In genomic region chr19:56080669-56081401, GRCh38 we compare ENCODE assay signal across 1 cellular context.
TF ChIP-seq lines count a peak whose summit lies in the region.

No MANE protein-coding gene starts in this region.

TF ChIP-seq in HEK293, 187 proteins besides CTCF, POLR2A, EP300 and RAD21 (continued from another document):
- peak; percentile 54; the same call in 1 of the 2 replicates for TF ChIP-seq HIC1 (tag by site-specific recombination; IDR thresholded peaks at IDR 0.05)
- TF ChIP-seq ZNF747 (tag by site-specific recombination; IDR thresholded peaks at IDR 0.05), result no peak
- TF ChIP-seq ZNF138 (tag by site-specific recombination; IDR thresholded peaks at IDR 0.05; ENCODE audit: borderline replicate concordance), result no peak
- 0 out of 2 replicates have a peak, but pooled peaks have one; percentile 39 for TF ChIP-seq ZNF777 (tag by site-specific recombination; IDR thresholded peaks at IDR 0.05; ENCODE audit: borderline replicate concordance)
- TF ChIP-seq ZNF654 (tag by site-specific recombination; IDR thresholded peaks at IDR 0.05; ENCODE audit: low read depth), result peak; percentile 54
- TF ChIP-seq ZNF416 (tag by site-specific recombination; IDR thresholded peaks at IDR 0.05), result no peak
- TF ChIP-seq ZNF10 (tag by site-specific recombination; IDR thresholded peaks at IDR 0.05), result 0 out of 2 replicates have a peak, but pooled peaks have one; percentile 20
- TF ChIP-seq, protein P1, sequence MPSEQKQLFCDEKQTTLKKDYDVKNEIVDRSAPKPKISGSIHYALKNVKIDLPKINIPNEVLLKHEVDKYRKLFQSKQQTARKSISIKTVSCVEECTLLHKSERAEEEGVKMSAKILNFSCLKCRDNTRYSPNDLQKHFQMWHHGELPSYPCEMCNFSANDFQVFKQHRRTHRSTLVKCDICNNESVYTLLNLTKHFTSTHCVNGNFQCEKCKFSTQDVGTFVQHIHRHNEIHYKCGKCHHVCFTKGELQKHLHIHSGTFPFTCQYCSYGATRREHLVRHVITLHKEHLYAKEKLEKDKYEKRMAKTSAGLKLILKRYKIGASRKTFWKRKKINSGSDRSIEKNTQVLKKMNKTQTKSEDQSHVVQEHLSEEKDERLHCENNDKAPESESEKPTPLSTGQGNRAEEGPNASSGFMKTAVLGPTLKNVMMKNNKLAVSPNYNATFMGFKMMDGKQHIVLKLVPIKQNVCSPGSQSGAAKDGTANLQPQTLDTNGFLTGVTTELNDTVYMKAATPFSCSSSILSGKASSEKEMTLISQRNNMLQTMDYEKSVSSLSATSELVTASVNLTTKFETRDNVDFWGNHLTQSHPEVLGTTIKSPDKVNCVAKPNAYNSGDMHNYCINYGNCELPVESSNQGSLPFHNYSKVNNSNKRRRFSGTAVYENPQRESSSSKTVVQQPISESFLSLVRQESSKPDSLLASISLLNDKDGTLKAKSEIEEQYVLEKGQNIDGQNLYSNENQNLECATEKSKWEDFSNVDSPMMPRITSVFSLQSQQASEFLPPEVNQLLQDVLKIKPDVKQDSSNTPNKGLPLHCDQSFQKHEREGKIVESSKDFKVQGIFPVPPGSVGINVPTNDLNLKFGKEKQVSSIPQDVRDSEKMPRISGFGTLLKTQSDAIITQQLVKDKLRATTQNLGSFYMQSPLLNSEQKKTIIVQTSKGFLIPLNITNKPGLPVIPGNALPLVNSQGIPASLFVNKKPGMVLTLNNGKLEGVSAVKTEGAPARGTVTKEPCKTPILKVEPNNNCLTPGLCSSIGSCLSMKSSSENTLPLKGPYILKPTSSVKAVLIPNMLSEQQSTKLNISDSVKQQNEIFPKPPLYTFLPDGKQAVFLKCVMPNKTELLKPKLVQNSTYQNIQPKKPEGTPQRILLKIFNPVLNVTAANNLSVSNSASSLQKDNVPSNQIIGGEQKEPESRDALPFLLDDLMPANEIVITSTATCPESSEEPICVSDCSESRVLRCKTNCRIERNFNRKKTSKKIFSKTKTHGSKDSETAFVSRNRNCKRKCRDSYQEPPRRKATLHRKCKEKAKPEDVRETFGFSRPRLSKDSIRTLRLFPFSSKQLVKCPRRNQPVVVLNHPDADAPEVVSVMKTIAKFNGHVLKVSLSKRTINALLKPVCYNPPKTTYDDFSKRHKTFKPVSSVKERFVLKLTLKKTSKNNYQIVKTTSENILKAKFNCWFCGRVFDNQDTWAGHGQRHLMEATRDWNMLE (tag by site-specific recombination; conservative IDR thresholded peaks at IDR 0.05; ENCODE audit: low read depth), result no peak
- peak; percentile 43 for TF ChIP-seq ZNF660 (tag by site-specific recombination; IDR thresholded peaks at IDR 0.05)
- TF ChIP-seq ZNF473 (tag by site-specific recombination; IDR thresholded peaks at IDR 0.05), result no peak
- TF ChIP-seq ZNF530 (tag by site-specific recombination; IDR thresholded peaks at IDR 0.05; ENCODE audit: low read depth), result no peak
- TF ChIP-seq ZNF248 (tag by site-specific recombination; IDR thresholded peaks at IDR 0.05), result no peak
- TF ChIP-seq ZNF335 (tag by site-specific recombination; conservative IDR thresholded peaks at IDR 0.05), result peak; percentile 67
- 0 out of 2 replicates have a peak, but pooled peaks have one; percentile 13 for TF ChIP-seq ZNF785 (tag by site-specific recombination; IDR thresholded peaks at IDR 0.05)
- peak; percentile 85 for TF ChIP-seq PRDM1 (tag by site-specific recombination; IDR thresholded peaks at IDR 0.05)
- TF ChIP-seq ZNF202 (tag by site-specific recombination; IDR thresholded peaks at IDR 0.05; ENCODE audit: borderline replicate concordance), result no peak
- TF ChIP-seq ZNF621 (tag by site-specific recombination; IDR thresholded peaks at IDR 0.05), result no peak
- peak; percentile 96 for TF ChIP-seq GLIS1 (tag by site-specific recombination; IDR thresholded peaks at IDR 0.05)
- TF ChIP-seq ZNF426 (tag by site-specific recombination; IDR thresholded peaks at IDR 0.05), result no peak
- TF ChIP-seq, protein P2, sequence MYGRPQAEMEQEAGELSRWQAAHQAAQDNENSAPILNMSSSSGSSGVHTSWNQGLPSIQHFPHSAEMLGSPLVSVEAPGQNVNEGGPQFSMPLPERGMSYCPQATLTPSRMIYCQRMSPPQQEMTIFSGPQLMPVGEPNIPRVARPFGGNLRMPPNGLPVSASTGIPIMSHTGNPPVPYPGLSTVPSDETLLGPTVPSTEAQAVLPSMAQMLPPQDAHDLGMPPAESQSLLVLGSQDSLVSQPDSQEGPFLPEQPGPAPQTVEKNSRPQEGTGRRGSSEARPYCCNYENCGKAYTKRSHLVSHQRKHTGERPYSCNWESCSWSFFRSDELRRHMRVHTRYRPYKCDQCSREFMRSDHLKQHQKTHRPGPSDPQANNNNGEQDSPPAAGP (tag by site-specific recombination; IDR thresholded peaks at IDR 0.05), result 0 out of 2 replicates have a peak, but pooled peaks have one; percentile 17
- peak; percentile 36; the same call in 1 of the 2 replicates for TF ChIP-seq KLF8 (tag by site-specific recombination; IDR thresholded peaks at IDR 0.05)
- TF ChIP-seq YY1 (tag by site-specific recombination; IDR thresholded peaks at IDR 0.05), result no peak
- TF ChIP-seq, protein P3, sequence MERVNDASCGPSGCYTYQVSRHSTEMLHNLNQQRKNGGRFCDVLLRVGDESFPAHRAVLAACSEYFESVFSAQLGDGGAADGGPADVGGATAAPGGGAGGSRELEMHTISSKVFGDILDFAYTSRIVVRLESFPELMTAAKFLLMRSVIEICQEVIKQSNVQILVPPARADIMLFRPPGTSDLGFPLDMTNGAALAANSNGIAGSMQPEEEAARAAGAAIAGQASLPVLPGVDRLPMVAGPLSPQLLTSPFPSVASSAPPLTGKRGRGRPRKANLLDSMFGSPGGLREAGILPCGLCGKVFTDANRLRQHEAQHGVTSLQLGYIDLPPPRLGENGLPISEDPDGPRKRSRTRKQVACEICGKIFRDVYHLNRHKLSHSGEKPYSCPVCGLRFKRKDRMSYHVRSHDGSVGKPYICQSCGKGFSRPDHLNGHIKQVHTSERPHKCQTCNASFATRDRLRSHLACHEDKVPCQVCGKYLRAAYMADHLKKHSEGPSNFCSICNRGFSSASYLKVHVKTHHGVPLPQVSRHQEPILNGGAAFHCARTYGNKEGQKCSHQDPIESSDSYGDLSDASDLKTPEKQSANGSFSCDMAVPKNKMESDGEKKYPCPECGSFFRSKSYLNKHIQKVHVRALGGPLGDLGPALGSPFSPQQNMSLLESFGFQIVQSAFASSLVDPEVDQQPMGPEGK (tag by site-specific recombination; IDR thresholded peaks at IDR 0.05), result peak; percentile 89
- 0 out of 2 replicates have a peak, but pooled peaks have one; percentile 31 for TF ChIP-seq ZNF398 (tag by site-specific recombination; IDR thresholded peaks at IDR 0.05)
- peak; percentile 92 for TF ChIP-seq ZIC2 (tag by site-specific recombination; IDR thresholded peaks at IDR 0.05)
- TF ChIP-seq ZBTB17 (tag by site-specific recombination; IDR thresholded peaks at IDR 0.05), result peak; percentile 14; the same call in 1 of the 2 replicates
- peak; percentile 40; the same call in 1 of the 2 replicates for TF ChIP-seq ZBTB20 (tag by site-specific recombination; IDR thresholded peaks at IDR 0.05)
- no peak for TF ChIP-seq OVOL3 (tag by site-specific recombination; IDR thresholded peaks at IDR 0.05)
- TF ChIP-seq ZNF18 (tag by site-specific recombination; IDR thresholded peaks at IDR 0.05), result no peak
- TF ChIP-seq EGR2 (tag by site-specific recombination; IDR thresholded peaks at IDR 0.05; ENCODE audit: low read depth), result peak; percentile 44; the same call in 1 of the 2 replicates
- TF ChIP-seq BCL11A (tag by site-specific recombination; IDR thresholded peaks at IDR 0.05; ENCODE audit: low read depth), result peak; percentile 61; the same call in 1 of the 2 replicates
- TF ChIP-seq ZNF2 (tag by site-specific recombination; IDR thresholded peaks at IDR 0.05), result no peak
- peak; percentile 41; the same call in 1 of the 2 replicates for TF ChIP-seq ZBTB44 (tag by site-specific recombination; IDR thresholded peaks at IDR 0.05)
- TF ChIP-seq IKZF3 (tag by site-specific recombination; IDR thresholded peaks at IDR 0.05), result peak; percentile 31; the same call in 1 of the 2 replicates
